In genomic region chr9:29773676-29774075, GRCh38 we compare ENCODE assay signal across 25 cellular contexts.
DNase-seq lines count a peak whose midpoint lies in the region; ATAC-seq and TF ChIP-seq lines count a peak whose summit lies in the region.
"Had no signal": no experiment of that assay in that cellular context is flagged by ENCODE, and none has a peak within 500 bp of the region (broad histone marks: within the 10 kb centered on the region; RNA-seq: fewer than 3 reads in every experiment).

No MANE protein-coding gene starts in this region.

- H3K4me3 Mint-ChIP-seq in CD8-positive, alpha-beta memory T cell = no peak overlapping the region
- H3K4me3 Mint-ChIP-seq: central memory CD8-positive, alpha-beta T cell; stimulated activated naive CD8-positive, alpha-beta T cell treated with anti-CD3 and anti-CD28 coated beads, Interleukin-15, Interleukin-2, amounts not matched to agents 100 ng/mL and 50 ng/mL, for 24 hours; type B pancreatic cell had no signal

- CTCF ChIA-PET in CD8-positive, alpha-beta memory T cell (lab: Charles Lee) = no interaction called here
- CTCF ChIA-PET in GM10248 (lab: Yijun Ruan, JAX) = interaction anchor here (0.8 to 1.9 kb wide), 5 partner anchors 8 to 125 kb away, joined by 3 to 5 read pairs (median 3); no protein-coding TSS in a partner anchor

- ATAC-seq in GM19035 (IDR thresholded peaks at IDR 0.05; ENCODE audit: unreplicated experiment) (peak; percentile 78), HG02678 (IDR thresholded peaks at IDR 0.05; ENCODE audit: unreplicated experiment) (peak; percentile 69), GM21423 (IDR thresholded peaks at IDR 0.05; ENCODE audit: unreplicated experiment) (no peak)
- ATAC-seq: HCT116 had no signal

- no peaks in the 10 kb centered on the region for H3K27me3 Mint-ChIP-seq in CD8-positive, alpha-beta memory T cell
- H3K27me3 Mint-ChIP-seq: central memory CD8-positive, alpha-beta T cell; stimulated activated naive CD8-positive, alpha-beta T cell treated with anti-CD3 and anti-CD28 coated beads, Interleukin-15, Interleukin-2, amounts not matched to agents 100 ng/mL and 50 ng/mL, for 24 hours; type B pancreatic cell had no signal

- H3K36me3 ChIP-seq in CD8-positive, alpha-beta memory T cell (ENCODE audit: insufficient read depth, low read length) = no peaks in the 10 kb centered on the region
- H3K36me3 ChIP-seq: neutrophil, SJCRH30 had no signal

- TF ChIP-seq CTCF in NB4 (IDR thresholded peaks at IDR 0.05; ENCODE audit: low read depth, low read length) (no peak), epithelial cell of esophagus (IDR thresholded peaks at IDR 0.05; ENCODE audit: insufficient read depth, low read depth, low read length, missing control alignments) (no peak), GM10248 (IDR thresholded peaks at IDR 0.05; ENCODE audit: control extremely low read depth, extremely low read depth, low read depth, missing control alignments) (no peak), GM13976 (IDR thresholded peaks at IDR 0.05; ENCODE audit: borderline replicate concordance, control extremely low read depth, extremely low read depth, insufficient read depth, missing control alignments) (no peak)

- H3K27me3 ChIP-seq in CD8-positive, alpha-beta memory T cell (ENCODE audit: insufficient read depth, low read length, poor library complexity, severe bottlenecking) = no peaks in the 10 kb centered on the region
- H3K27me3 ChIP-seq: neutrophil, SJCRH30 had no signal

- POLR2A ChIA-PET in CD8-positive, alpha-beta memory T cell (lab: Charles Lee) = no interaction called here
- POLR2A ChIA-PET in GM10248 (lab: Yijun Ruan, JAX) = no interaction called here

- peaks cover 0 to 21% (median 5%) of the 10 kb centered on the region in 5 donors for H3K9me3 Mint-ChIP-seq in CD8-positive, alpha-beta memory T cell
- H3K9me3 Mint-ChIP-seq: type B pancreatic cell had no signal

- no peaks in the 10 kb centered on the region for H3K4me1 Mint-ChIP-seq in CD8-positive, alpha-beta memory T cell
- H3K4me1 Mint-ChIP-seq: central memory CD8-positive, alpha-beta T cell had no signal

- no peaks in the 10 kb centered on the region for H3K36me3 Mint-ChIP-seq in CD8-positive, alpha-beta memory T cell
- H3K36me3 Mint-ChIP-seq: type B pancreatic cell had no signal

- TF ChIP-seq POLR2A in NB4 (IDR thresholded peaks at IDR 0.05; ENCODE audit: extremely low read depth, insufficient read length) = no peak

- H3K9me3 ChIP-seq in CD8-positive, alpha-beta memory T cell (ENCODE audit: low read length) = no peaks in the 10 kb centered on the region
- H3K9me3 ChIP-seq: Caco-2, neutrophil, SJCRH30 had no signal

- H3K4me3 ChIP-seq in NB4 (ENCODE audit: low read depth, low read length) (peak overlapping the region; percentile 35), epithelial cell of esophagus (ENCODE audit: low read length) (no peak overlapping the region)
- no peak overlapping the region for H3K4me3 ChIP-seq in CD8-positive, alpha-beta memory T cell (ENCODE audit: low read length)
- H3K4me3 ChIP-seq: SJCRH30 had no signal

- H3K27ac ChIP-seq in CD8-positive, alpha-beta memory T cell (ENCODE audit: low read depth, low read length) = no peak overlapping the region
- H3K27ac ChIP-seq: neutrophil, SJCRH30 had no signal

- DNase-seq in NB4 (ENCODE audit: low read depth) (peak; percentile 56), epithelial cell of esophagus (ENCODE audit: low read depth) (peak; percentile 36), GM10248 (ENCODE audit: extremely low spot score) (no peak), GM13976 (ENCODE audit: low spot score) (no peak)
- DNase-seq in CD8-positive, alpha-beta memory T cell = no peak
- DNase-seq: activated CD4-positive, alpha-beta T cell treated with anti-CD3 and anti-CD28 coated beads for 4 hours; activated effector memory CD4-positive, alpha-beta T cell treated with anti-CD3 and anti-CD28 coated beads, Interleukin-2, amount 50 U/mL, for 16 hours; Caco-2; effector CD4-positive, alpha-beta T cell; hippocampal formation; kidney glomerular epithelial cell; NCI-H1417; NCI-H2171 treated with DMSO at 0.1 percent for 48 hours; NK-92 treated with Interleukin-12 subunit alpha and Interleukin-12 subunit beta, amount 100 ng/mL, for 24 hours; retina; SJCRH30; T-helper 9 cell had no signal

- H3K4me1 ChIP-seq in CD8-positive, alpha-beta memory T cell (ENCODE audit: insufficient read depth, low read length) = no peaks in the 10 kb centered on the region
- H3K4me1 ChIP-seq: Caco-2 had no signal

- H3K27ac Mint-ChIP-seq in CD8-positive, alpha-beta memory T cell = no peak overlapping the region
- H3K27ac Mint-ChIP-seq: stimulated activated naive CD8-positive, alpha-beta T cell treated with anti-CD3 and anti-CD28 coated beads, Interleukin-15, Interleukin-2, amounts not matched to agents 100 ng/mL and 50 ng/mL, for 24 hours; type B pancreatic cell had no signal

- in situ Hi-C loops in GM13976 (cut with MboI; ENCODE audit: low sequenced_read_pairs, unreplicated experiment) = no loop called here

Comparison
In these comparisons a context has a peak if more than half of its experiments do, and no peak if none do; other contexts are left out.
1. DNase-seq: peak in NB4 (single experiment) and epithelial cell of esophagus (single experiment); none in CD8-positive, alpha-beta memory T cell (0 of 5), GM10248 (single experiment) and GM13976 (single experiment).